17 cellular contexts compared by ENCODE assay signal in genomic region chr10:9010931-9011670, GRCh38.
"Had no signal": no experiment of that assay in that cellular context is flagged by ENCODE, and none has a peak within 500 bp of the region (broad histone marks: within the 10 kb centered on the region; RNA-seq: fewer than 3 reads in every experiment).

No MANE protein-coding gene starts in this region.

- H3K27me3 Mint-ChIP-seq: activated B cell treated with CpG ODN at 0.5 μM for 24 hours had no signal

- H3K9me3 ChIP-seq: adrenal gland, esophagus squamous epithelium, SK-N-SH had no signal

- DNase-seq: activated B cell treated with CpG ODN at 0.5 μM for 24 hours; activated naive CD4-positive, alpha-beta T cell treated with Interleukin-2 at 50 U/mL for 16 hours; adrenal gland; central memory CD4-positive, alpha-beta T cell; cortex of kidney; effector CD4-positive, alpha-beta T cell; esophagus squamous epithelium; hippocampal formation; left ventricle myocardium superior; posterior cingulate gyrus; retina; SK-N-SH; small intestine; stimulated activated CD4-positive, alpha-beta T cell treated with anti-CD3 and anti-CD28 coated beads, Interleukin-4, amount 100 ng/mL, for 24 hours; trophoblast cell had no signal

- H3K4me3 Mint-ChIP-seq: activated B cell treated with CpG ODN at 0.5 μM for 24 hours; natural killer cell treated with Interleukin-12 subunit alpha and Interleukin-12 subunit beta and Interleukin-15 and Interleukin-18, amount 100 ng/mL, for 72 hours; T-helper 1 cell treated with Interleukin-12 subunit alpha and Interleukin-12 subunit beta and Interleukin-4 antibody, amounts not matched to agents 30 μg/mL and 1 μg/mL, for 36 hours had no signal

- H3K9ac ChIP-seq: SK-N-SH had no signal

- H3K27ac Mint-ChIP-seq: activated B cell treated with CpG ODN at 0.5 μM for 24 hours; natural killer cell treated with Interleukin-12 subunit alpha and Interleukin-12 subunit beta and Interleukin-15 and Interleukin-18, amount 100 ng/mL, for 72 hours; T-helper 1 cell treated with Interleukin-12 subunit alpha and Interleukin-12 subunit beta and Interleukin-4 antibody, amounts not matched to agents 30 μg/mL and 1 μg/mL, for 36 hours had no signal

- H3K27ac ChIP-seq: adrenal gland, esophagus squamous epithelium had no signal

- H3K36me3 Mint-ChIP-seq: natural killer cell treated with Interleukin-12 subunit alpha and Interleukin-12 subunit beta and Interleukin-15 and Interleukin-18, amount 100 ng/mL, for 72 hours had no signal

- H3K4me3 ChIP-seq: adrenal gland, esophagus squamous epithelium had no signal

- H3K4me2 ChIP-seq: SK-N-SH had no signal

- H3K4me1 ChIP-seq: adrenal gland, esophagus squamous epithelium had no signal

- ATAC-seq: left ventricle myocardium superior; natural killer cell treated with Interleukin-12 subunit alpha and Interleukin-12 subunit beta and Interleukin-15 and Interleukin-18, amount 100 ng/mL, for 72 hours had no signal

- H3K36me3 ChIP-seq: adrenal gland, esophagus squamous epithelium had no signal

- H3K27me3 ChIP-seq: adrenal gland, esophagus squamous epithelium had no signal

- H3K9me3 Mint-ChIP-seq: activated B cell treated with CpG ODN at 0.5 μM for 24 hours; natural killer cell treated with Interleukin-12 subunit alpha and Interleukin-12 subunit beta and Interleukin-15 and Interleukin-18, amount 100 ng/mL, for 72 hours; T-helper 1 cell treated with Interleukin-12 subunit alpha and Interleukin-12 subunit beta and Interleukin-4 antibody, amounts not matched to agents 30 μg/mL and 1 μg/mL, for 36 hours had no signal

- H3K4me1 Mint-ChIP-seq: activated B cell treated with CpG ODN at 0.5 μM for 24 hours had no signal
